In the genomic region with DNA sequence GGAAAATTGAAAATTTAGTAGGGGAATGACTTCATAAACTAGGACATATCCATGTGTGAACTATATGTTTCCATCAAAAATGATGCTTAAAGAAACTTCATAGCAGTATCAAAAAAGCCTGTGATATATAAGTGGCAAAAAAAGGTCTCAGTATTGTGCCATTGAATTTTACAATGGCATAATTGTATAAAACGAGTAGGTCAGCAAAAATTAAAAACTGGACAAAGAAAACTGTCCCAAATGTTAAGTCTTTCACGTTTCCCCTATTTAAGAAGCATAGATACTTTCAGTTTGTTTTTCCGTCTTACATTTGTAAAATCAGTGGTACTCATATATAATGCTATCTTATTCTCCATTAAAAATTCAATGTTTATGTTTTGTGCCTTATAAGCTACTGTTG, we compare ENCODE assay signal across 24 cellular contexts. TPM values are rescaled to one million over a fixed set of nuclear protein-coding genes. Genes with fewer than 3 reads are reported as not detected.
A peak's percentile ranks its signal among the peaks of the same experiment; 100 is the strongest.
DNase-seq lines count a peak whose midpoint lies in the region; TF ChIP-seq lines count a peak whose summit lies in the region.
"Had no signal": no experiment of that assay in that cellular context is flagged by ENCODE, and none has a peak within 500 bp of the region (broad histone marks: within the 10 kb centered on the region; RNA-seq: fewer than 3 reads in every experiment).

No MANE protein-coding gene starts in this region.

- H3K9me3 ChIP-seq in mammary epithelial cell (replicated peaks; ENCODE audit: insufficient read depth, low read length) (no peaks in the 10 kb centered on the region), mesodermal cell (ENCODE audit: control insufficient read depth, low read length) (no peaks in the 10 kb centered on the region)
- H3K9me3 ChIP-seq: ovary, sigmoid colon had no signal

- H3K4me3 ChIP-seq in mammary epithelial cell (replicated peaks in 1 of 3; ENCODE audit: insufficient read depth in 1 of 3, low read depth in 2 of 3, low read length in 3 of 3) (peak overlapping the region in 1 of 3 experiments; percentile 25), mesodermal cell (ENCODE audit: extremely low read depth, insufficient read depth, low read length, poor library complexity, severe bottlenecking) (no peak overlapping the region)
- H3K4me3 ChIP-seq: ovary, sigmoid colon had no signal

- no peaks in the 10 kb centered on the region for H3K4me1 Mint-ChIP-seq in MCF 10A (ENCODE audit: insufficient read depth, unreplicated experiment)
- H3K4me1 Mint-ChIP-seq in brain = peaks cover 52% of the 10 kb centered on the region
- H3K4me1 Mint-ChIP-seq: natural killer cell had no signal

- no peaks in the 10 kb centered on the region for H4K20me1 ChIP-seq in mammary epithelial cell (ENCODE audit: insufficient read depth, low read length)

- POLR2A ChIA-PET in MCF 10A (lab: Yijun Ruan, JAX) = interaction anchor here (1.3 kb wide), 1 partner anchor 8 kb away, joined by 4 read pairs; no protein-coding TSS in a partner anchor

- no peaks in the 10 kb centered on the region for H3K27me3 ChIP-seq in mammary epithelial cell (ENCODE audit: insufficient read depth, low read length)
- H3K27me3 ChIP-seq: ovary, sigmoid colon had no signal

- dilution Hi-C loops in mammary epithelial cell (cut with HindIII; ENCODE audit: low sequenced_read_pairs) = no loop called here

- H3K27ac ChIP-seq in mammary epithelial cell (ENCODE audit: insufficient read depth, low read depth, low read length) (no peak overlapping the region), mesodermal cell (ENCODE audit: low read depth, low read length, severe bottlenecking) (peak overlapping the region; percentile 89)

- H3K4me1 ChIP-seq in mammary epithelial cell (ENCODE audit: insufficient read depth, low read length) = no peaks in the 10 kb centered on the region
- peaks cover 9% of the 10 kb centered on the region for H3K4me1 ChIP-seq in mesodermal cell (ENCODE audit: control insufficient read depth, insufficient read depth, low read length, poor library complexity, severe bottlenecking)
- H3K4me1 ChIP-seq: sigmoid colon had no signal

- H3K27ac Mint-ChIP-seq in MCF 10A (ENCODE audit: low read depth, unreplicated experiment) (no peak overlapping the region), brain (peak overlapping the region in 3 of 5 experiments; percentile 20 to 95 (median 80))
- H3K27ac Mint-ChIP-seq: activated CD8-positive, alpha-beta T cell treated with anti-CD3 and anti-CD28 coated beads for 36 hours; natural killer cell; T-cell had no signal

- H2AFZ ChIP-seq in mammary epithelial cell (ENCODE audit: low read depth, low read length) = no peak overlapping the region

- no peaks in the 10 kb centered on the region for H3K27me3 Mint-ChIP-seq in MCF 10A (ENCODE audit: insufficient read depth, unreplicated experiment)
- no peaks in the 10 kb centered on the region for H3K27me3 Mint-ChIP-seq in brain
- H3K27me3 Mint-ChIP-seq: activated CD8-positive, alpha-beta T cell treated with anti-CD3 and anti-CD28 coated beads for 36 hours; central memory CD8-positive, alpha-beta T cell; T-cell had no signal

- BruUV-seq in mammary epithelial cell (replicated peaks; lab: Mats Ljungman, UMichigan) = no TSS peak
- BruUV-seq in MCF 10A (replicated peaks; lab: Mats Ljungman, UMichigan) = no TSS peak

- DNase-seq in mammary epithelial cell (no peak), MCF 10A (ENCODE audit: unreplicated experiment) (no peak), superior temporal gyrus (ENCODE audit: extremely low spot score) (peak; percentile 67), C1 segment of cervical spinal cord (lab: John Stamatoyannopoulos, UW) (no peak), NCI-H1694 (lab: John Stamatoyannopoulos, UW) (no peak), SKM-1 treated with dmso at 0.1 percent for 144 hours (lab: John Stamatoyannopoulos, UW; ENCODE audit: unreplicated experiment) (no peak)
- DNase-seq: 8988T; activated CD8-positive, alpha-beta T cell treated with anti-CD3 and anti-CD28 coated beads for 36 hours; activated naive CD4-positive, alpha-beta T cell treated with Interleukin-2 at 50 U/mL for 16 hours; activated T-cell treated with anti-CD3 and anti-CD28 coated beads, Interleukin-2, amount 50 U/mL, for 1 hour; amygdala; effector CD8-positive, alpha-beta T cell; Karpas-422; mesendoderm; natural killer cell; NCI-H187; NCI-H774; ovary; SHP77 treated with DMSO at 0.1 percent for 48 hours; sigmoid colon; T-cell had no signal

- no peaks in the 10 kb centered on the region for H3K36me3 ChIP-seq in mammary epithelial cell (ENCODE audit: insufficient read depth, low read length)
- H3K36me3 ChIP-seq in mesodermal cell (ENCODE audit: control insufficient read depth, insufficient read depth, low read length) = peaks cover 13% of the 10 kb centered on the region
- H3K36me3 ChIP-seq: ovary, sigmoid colon had no signal

- H3K4me2 ChIP-seq in mammary epithelial cell (ENCODE audit: insufficient read depth, low read depth, low read length) = peak overlapping the region; percentile 66

- H3K9ac ChIP-seq in mammary epithelial cell (ENCODE audit: insufficient read depth, low read length) = no peak overlapping the region

- TF ChIP-seq CTCF in mammary epithelial cell (conservative IDR thresholded peaks at IDR 0.05 in 1 of 2, IDR thresholded peaks at IDR 0.05 in 1 of 2; ENCODE audit: extremely low read depth in 1 of 2, insufficient read depth in 1 of 2, low read depth in 1 of 2, low read length in 2 of 2) = no peak
- TF ChIP-seq CTCF in MCF 10A (IDR thresholded peaks at IDR 0.05; ENCODE audit: unreplicated experiment) = no peak
- no peak for TF ChIP-seq CTCF in brain (conservative IDR thresholded peaks at IDR 0.05)

- H3K36me3 Mint-ChIP-seq in MCF 10A (ENCODE audit: insufficient read depth, unreplicated experiment) (no peaks in the 10 kb centered on the region), brain (peaks cover 35% of the 10 kb centered on the region)
- H3K36me3 Mint-ChIP-seq: natural killer cell had no signal

- in situ Hi-C loops in mammary epithelial cell (cut with MboI; ENCODE audit: low sequenced_read_pairs in 2 of 2) = no loop called here

- CTCF ChIA-PET in mammary epithelial cell (lab: Charles Lee; ENCODE audit: low non-redundant PET) = no interaction called here
- CTCF ChIA-PET in MCF 10A (lab: Yijun Ruan, JAX) = interaction anchor here (0.6 kb wide), 1 partner anchor 26 kb away, joined by 6 read pairs; no protein-coding TSS in a partner anchor

- intact Hi-C loops in mammary epithelial cell (cut with micrococcal nuclease) (no loop called here), MCF 10A (cut with micrococcal nuclease) (no loop called here)

- 24% methylated on average over 3 of the region's 3 CpGs for WGBS in mammary epithelial cell (ENCODE audit: low coverage, missing lambda C conversion rate)
- WGBS in mesodermal cell (ENCODE audit: insufficient coverage in 2 of 2), 2 experiments = 50 to 60% methylated on average over 1 of the region's 3 CpGs

- H3K9me3 Mint-ChIP-seq in MCF 10A (ENCODE audit: unreplicated experiment) = no peaks in the 10 kb centered on the region
- peaks cover 10 to 28% (median 19%) of the 10 kb centered on the region in 5 experiments for H3K9me3 Mint-ChIP-seq in brain
- H3K9me3 Mint-ChIP-seq: central memory CD8-positive, alpha-beta T cell; natural killer cell had no signal

- no peak overlapping the region for H3K4me3 Mint-ChIP-seq in MCF 10A (ENCODE audit: unreplicated experiment)
- H3K4me3 Mint-ChIP-seq in brain = peak overlapping the region in 3 of 5 experiments; percentile 9 to 72 (median 41)
- H3K4me3 Mint-ChIP-seq: activated CD8-positive, alpha-beta T cell treated with anti-CD3 and anti-CD28 coated beads for 36 hours; central memory CD8-positive, alpha-beta T cell; natural killer cell; T-cell had no signal

- H3K79me2 ChIP-seq in mammary epithelial cell (ENCODE audit: insufficient read depth, low read length) = no peaks in the 10 kb centered on the region

RNA-seq across cellular contexts. Expression of a gene that starts 43.2 kb away (rescaled TPM):
- 1 to 10 TPM; 3.8 to 5.2 TPM for total RNA-seq in mammary epithelial cell
- 1.7 TPM for polyA plus RNA-seq in mammary epithelial cell
- 0.78 TPM for polyA minus RNA-seq in mammary epithelial cell
- total RNA-seq in MCF 10A (2022) = 7.0 and 9.7 TPM in 2 replicates
- 7.0 TPM for polyA plus RNA-seq in brain (ENCODE audit: insufficient read depth, low read depth, low replicate concordance)
- 10.4 TPM for polyA plus RNA-seq in mesodermal cell (2013, experiment 1 of 2)
- 8.1 TPM for polyA plus RNA-seq in mesodermal cell (2013, experiment 2 of 2)
